1 cellular context compared by ENCODE assay signal in the genomic region with DNA sequence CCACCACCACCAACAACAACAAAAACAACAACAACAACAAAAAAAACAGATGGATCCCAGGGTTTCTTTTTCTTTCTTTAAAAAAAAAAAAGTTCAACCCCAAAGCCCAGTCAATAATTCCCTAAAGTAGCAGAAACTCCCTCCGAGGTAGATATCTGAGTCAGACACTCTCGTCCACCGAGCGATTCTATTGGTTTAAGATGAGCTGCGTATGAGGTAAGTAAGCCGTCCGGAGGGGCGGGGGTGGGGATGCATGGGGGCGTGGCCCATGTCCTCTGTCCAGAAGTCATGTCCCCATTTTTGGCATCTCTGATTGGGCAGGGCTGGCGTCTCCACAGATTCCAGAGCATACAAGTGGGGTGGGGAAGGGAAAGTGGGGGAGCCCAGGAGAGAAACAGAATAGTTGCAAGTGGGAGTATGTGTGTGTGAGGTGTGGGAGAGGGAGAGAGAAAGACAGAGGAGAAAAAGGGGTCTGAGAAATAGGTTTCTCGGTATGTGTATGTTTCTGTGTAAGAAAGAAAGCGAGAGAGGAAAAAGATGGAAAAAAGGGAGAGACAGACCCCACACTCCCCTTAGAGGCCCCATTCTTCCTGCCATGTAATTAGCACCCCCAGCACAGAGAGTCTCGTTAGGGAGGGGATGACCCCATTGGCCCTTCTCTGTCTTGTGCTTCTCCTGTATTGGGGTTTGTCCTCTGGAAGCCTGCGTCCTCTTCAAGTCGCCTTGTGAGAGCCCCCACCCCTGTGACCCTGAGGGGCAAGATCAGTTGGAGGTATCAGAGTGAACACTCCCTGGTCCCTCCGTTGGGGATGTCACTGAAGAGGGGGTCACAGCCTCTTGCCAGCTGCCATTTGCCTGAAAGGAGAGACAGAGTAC.
TF ChIP-seq lines count a peak whose summit lies in the region.

No MANE protein-coding gene starts in this region.

TF ChIP-seq in HEK293, 187 proteins besides CTCF, POLR2A, EP300 and RAD21 (continued from another document):
- TF ChIP-seq, protein P1, sequence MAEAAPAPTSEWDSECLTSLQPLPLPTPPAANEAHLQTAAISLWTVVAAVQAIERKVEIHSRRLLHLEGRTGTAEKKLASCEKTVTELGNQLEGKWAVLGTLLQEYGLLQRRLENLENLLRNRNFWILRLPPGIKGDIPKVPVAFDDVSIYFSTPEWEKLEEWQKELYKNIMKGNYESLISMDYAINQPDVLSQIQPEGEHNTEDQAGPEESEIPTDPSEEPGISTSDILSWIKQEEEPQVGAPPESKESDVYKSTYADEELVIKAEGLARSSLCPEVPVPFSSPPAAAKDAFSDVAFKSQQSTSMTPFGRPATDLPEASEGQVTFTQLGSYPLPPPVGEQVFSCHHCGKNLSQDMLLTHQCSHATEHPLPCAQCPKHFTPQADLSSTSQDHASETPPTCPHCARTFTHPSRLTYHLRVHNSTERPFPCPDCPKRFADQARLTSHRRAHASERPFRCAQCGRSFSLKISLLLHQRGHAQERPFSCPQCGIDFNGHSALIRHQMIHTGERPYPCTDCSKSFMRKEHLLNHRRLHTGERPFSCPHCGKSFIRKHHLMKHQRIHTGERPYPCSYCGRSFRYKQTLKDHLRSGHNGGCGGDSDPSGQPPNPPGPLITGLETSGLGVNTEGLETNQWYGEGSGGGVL (tag by site-specific recombination; IDR thresholded peaks at IDR 0.05), result 0 out of 2 replicates have a peak, but pooled peaks have one; percentile 27
- TF ChIP-seq ZNF335 (tag by site-specific recombination; conservative IDR thresholded peaks at IDR 0.05) (peak; percentile 45; the same call in 1 of the 2 replicates), ZNF629 (tag by site-specific recombination; IDR thresholded peaks at IDR 0.05) (peak; percentile 31; the same call in 1 of the 2 replicates), SP2 (tag by site-specific recombination; IDR thresholded peaks at IDR 0.05) (peak; percentile 76), PRDM1 (tag by site-specific recombination; IDR thresholded peaks at IDR 0.05) (peak; percentile 44; the same call in 1 of the 2 replicates), KLF10 (tag by site-specific recombination; IDR thresholded peaks at IDR 0.05) (peak; percentile 29; the same call in 1 of the 2 replicates), ZNF600 (tag by site-specific recombination; IDR thresholded peaks at IDR 0.05) (peak; percentile 68)
- TF ChIP-seq, protein P2, sequence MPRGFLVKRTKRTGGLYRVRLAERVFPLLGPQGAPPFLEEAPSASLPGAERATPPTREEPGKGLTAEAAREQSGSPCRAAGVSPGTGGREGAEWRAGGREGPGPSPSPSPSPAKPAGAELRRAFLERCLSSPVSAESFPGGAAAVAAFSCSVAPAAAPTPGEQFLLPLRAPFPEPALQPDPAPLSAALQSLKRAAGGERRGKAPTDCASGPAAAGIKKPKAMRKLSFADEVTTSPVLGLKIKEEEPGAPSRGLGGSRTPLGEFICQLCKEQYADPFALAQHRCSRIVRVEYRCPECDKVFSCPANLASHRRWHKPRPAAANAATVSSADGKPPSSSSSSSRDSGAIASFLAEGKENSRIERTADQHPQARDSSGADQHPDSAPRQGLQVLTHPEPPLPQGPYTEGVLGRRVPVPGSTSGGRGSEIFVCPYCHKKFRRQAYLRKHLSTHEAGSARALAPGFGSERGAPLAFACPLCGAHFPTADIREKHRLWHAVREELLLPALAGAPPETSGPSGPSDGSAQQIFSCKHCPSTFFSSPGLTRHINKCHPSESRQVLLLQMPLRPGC (tag by site-specific recombination; IDR thresholded peaks at IDR 0.05), result 0 out of 2 replicates have a peak, but pooled peaks have one; percentile 37
- TF ChIP-seq, protein P3, sequence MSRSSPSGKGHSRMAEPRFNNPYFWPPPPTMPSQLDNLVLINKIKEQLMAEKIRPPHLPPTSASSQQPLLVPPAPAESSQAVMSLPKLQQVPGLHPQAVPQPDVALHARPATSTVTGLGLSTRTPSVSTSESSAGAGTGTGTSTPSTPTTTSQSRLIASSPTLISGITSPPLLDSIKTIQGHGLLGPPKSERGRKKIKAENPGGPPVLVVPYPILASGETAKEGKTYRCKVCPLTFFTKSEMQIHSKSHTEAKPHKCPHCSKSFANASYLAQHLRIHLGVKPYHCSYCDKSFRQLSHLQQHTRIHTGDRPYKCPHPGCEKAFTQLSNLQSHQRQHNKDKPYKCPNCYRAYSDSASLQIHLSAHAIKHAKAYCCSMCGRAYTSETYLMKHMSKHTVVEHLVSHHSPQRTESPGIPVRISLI (tag by site-specific recombination; IDR thresholded peaks at IDR 0.05), result peak; percentile 90
- TF ChIP-seq, protein P4, sequence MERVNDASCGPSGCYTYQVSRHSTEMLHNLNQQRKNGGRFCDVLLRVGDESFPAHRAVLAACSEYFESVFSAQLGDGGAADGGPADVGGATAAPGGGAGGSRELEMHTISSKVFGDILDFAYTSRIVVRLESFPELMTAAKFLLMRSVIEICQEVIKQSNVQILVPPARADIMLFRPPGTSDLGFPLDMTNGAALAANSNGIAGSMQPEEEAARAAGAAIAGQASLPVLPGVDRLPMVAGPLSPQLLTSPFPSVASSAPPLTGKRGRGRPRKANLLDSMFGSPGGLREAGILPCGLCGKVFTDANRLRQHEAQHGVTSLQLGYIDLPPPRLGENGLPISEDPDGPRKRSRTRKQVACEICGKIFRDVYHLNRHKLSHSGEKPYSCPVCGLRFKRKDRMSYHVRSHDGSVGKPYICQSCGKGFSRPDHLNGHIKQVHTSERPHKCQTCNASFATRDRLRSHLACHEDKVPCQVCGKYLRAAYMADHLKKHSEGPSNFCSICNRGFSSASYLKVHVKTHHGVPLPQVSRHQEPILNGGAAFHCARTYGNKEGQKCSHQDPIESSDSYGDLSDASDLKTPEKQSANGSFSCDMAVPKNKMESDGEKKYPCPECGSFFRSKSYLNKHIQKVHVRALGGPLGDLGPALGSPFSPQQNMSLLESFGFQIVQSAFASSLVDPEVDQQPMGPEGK (tag by site-specific recombination; IDR thresholded peaks at IDR 0.05), result peak; percentile 47; the same call in 1 of the 2 replicates
